1 cellular context compared by ENCODE assay signal in the genomic region with DNA sequence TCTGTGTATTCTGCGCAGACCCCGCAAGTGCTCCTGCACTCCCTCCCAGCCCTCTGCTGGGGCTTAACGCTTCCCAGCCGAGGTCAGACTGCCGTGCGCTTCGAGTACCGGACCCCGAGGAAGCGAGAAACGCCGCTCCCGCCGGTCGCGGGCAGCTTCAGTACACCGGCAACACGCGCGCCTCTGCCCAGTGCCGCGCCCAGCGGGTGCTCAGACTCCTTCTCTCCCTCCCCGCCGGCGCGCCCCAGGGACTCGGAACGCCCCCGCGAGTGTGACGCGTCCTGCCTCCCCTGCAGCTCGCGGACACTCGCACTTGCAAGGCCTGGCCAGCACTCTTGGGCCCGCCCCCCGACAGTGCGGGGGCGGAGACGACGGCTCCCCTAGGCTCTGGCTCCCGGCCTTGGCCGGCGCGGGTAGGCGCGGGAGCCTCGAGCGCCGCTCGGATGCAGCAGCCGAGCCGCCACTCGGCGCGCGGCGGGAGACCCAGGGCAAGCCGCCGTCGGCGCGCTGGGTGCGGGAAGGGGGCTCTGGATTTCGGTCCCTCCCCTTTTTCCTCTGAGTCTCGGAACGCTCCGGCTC.
TF ChIP-seq lines count a peak whose summit lies in the region.

PTGER2 (plus strand) TSS at position 410 of the 579 bp plus-strand sequence. CDS start 237 bp downstream, outside the sequence.

TF ChIP-seq in HEK293, 187 proteins besides CTCF, POLR2A, EP300 and RAD21 (continued from another document and continues in another):
- TF ChIP-seq REST (tag by site-specific recombination; IDR thresholded peaks at IDR 0.05), result no peak
- TF ChIP-seq ZNF548 (tag by site-specific recombination; IDR thresholded peaks at IDR 0.05), result no peak
- TF ChIP-seq ZNF571 (tag by site-specific recombination; IDR thresholded peaks at IDR 0.05), result no peak
- peak; percentile 97 for TF ChIP-seq ZBTB26 (tag by site-specific recombination; optimal IDR thresholded peaks at IDR 0.05)
- TF ChIP-seq, protein P1, sequence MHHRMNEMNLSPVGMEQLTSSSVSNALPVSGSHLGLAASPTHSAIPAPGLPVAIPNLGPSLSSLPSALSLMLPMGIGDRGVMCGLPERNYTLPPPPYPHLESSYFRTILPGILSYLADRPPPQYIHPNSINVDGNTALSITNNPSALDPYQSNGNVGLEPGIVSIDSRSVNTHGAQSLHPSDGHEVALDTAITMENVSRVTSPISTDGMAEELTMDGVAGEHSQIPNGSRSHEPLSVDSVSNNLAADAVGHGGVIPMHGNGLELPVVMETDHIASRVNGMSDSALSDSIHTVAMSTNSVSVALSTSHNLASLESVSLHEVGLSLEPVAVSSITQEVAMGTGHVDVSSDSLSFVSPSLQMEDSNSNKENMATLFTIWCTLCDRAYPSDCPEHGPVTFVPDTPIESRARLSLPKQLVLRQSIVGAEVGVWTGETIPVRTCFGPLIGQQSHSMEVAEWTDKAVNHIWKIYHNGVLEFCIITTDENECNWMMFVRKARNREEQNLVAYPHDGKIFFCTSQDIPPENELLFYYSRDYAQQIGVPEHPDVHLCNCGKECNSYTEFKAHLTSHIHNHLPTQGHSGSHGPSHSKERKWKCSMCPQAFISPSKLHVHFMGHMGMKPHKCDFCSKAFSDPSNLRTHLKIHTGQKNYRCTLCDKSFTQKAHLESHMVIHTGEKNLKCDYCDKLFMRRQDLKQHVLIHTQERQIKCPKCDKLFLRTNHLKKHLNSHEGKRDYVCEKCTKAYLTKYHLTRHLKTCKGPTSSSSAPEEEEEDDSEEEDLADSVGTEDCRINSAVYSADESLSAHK (tag by site-specific recombination; IDR thresholded peaks at IDR 0.05), result no peak
- TF ChIP-seq, protein P2, sequence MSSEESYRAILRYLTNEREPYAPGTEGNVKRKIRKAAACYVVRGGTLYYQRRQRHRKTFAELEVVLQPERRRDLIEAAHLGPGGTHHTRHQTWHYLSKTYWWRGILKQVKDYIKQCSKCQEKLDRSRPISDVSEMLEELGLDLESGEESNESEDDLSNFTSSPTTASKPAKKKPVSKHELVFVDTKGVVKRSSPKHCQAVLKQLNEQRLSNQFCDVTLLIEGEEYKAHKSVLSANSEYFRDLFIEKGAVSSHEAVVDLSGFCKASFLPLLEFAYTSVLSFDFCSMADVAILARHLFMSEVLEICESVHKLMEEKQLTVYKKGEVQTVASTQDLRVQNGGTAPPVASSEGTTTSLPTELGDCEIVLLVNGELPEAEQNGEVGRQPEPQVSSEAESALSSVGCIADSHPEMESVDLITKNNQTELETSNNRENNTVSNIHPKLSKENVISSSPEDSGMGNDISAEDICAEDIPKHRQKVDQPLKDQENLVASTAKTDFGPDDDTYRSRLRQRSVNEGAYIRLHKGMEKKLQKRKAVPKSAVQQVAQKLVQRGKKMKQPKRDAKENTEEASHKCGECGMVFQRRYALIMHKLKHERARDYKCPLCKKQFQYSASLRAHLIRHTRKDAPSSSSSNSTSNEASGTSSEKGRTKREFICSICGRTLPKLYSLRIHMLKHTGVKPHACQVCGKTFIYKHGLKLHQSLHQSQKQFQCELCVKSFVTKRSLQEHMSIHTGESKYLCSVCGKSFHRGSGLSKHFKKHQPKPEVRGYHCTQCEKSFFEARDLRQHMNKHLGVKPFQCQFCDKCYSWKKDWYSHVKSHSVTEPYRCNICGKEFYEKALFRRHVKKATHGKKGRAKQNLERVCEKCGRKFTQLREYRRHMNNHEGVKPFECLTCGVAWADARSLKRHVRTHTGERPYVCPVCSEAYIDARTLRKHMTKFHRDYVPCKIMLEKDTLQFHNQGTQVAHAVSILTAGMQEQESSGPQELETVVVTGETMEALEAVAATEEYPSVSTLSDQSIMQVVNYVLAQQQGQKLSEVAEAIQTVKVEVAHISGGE (tag by site-specific recombination; conservative IDR thresholded peaks at IDR 0.05; ENCODE audit: low read depth), result no peak
- no peak for TF ChIP-seq ZNF433 (tag by site-specific recombination; IDR thresholded peaks at IDR 0.05; ENCODE audit: low read depth)
- TF ChIP-seq ZNF48 (tag by site-specific recombination; IDR thresholded peaks at IDR 0.05), result no peak
- peak; percentile 53; the same call in 1 of the 2 replicates for TF ChIP-seq ZNF2 (tag by site-specific recombination; IDR thresholded peaks at IDR 0.05)
- TF ChIP-seq ZNF645 (tag by site-specific recombination; IDR thresholded peaks at IDR 0.05), result no peak
- TF ChIP-seq PRDM1 (tag by site-specific recombination; IDR thresholded peaks at IDR 0.05), result no peak
- TF ChIP-seq ZBTB17 (tag by site-specific recombination; IDR thresholded peaks at IDR 0.05), result peak; percentile 78
- TF ChIP-seq ZNF518A (tag by site-specific recombination; conservative IDR thresholded peaks at IDR 0.05; ENCODE audit: low read depth), result no peak
- TF ChIP-seq ZNF664 (tag by site-specific recombination; IDR thresholded peaks at IDR 0.05), result no peak
- no peak for TF ChIP-seq ZNF10 (tag by site-specific recombination; IDR thresholded peaks at IDR 0.05)
- 0 out of 2 replicates have a peak, but pooled peaks have one; percentile 44 for TF ChIP-seq KLF16 (tag by site-specific recombination; IDR thresholded peaks at IDR 0.05)
- no peak for TF ChIP-seq ZNF660 (tag by site-specific recombination; IDR thresholded peaks at IDR 0.05)
- TF ChIP-seq ZEB2 (tag by site-specific recombination; IDR thresholded peaks at IDR 0.05), result peak; percentile 66; the same call in 1 of the 2 replicates
- TF ChIP-seq ZNF23 (tag by site-specific recombination; IDR thresholded peaks at IDR 0.05; ENCODE audit: borderline replicate concordance), result no peak
- peak; percentile 30; the same call in 1 of the 2 replicates for TF ChIP-seq ZNF600 (tag by site-specific recombination; IDR thresholded peaks at IDR 0.05)
- TF ChIP-seq ZBTB48 (tag by site-specific recombination; IDR thresholded peaks at IDR 0.05), result no peak
- TF ChIP-seq ZBTB8A (tag by site-specific recombination; IDR thresholded peaks at IDR 0.05), result 0 out of 2 replicates have a peak, but pooled peaks have one; percentile 20
- no peak for TF ChIP-seq ZNF596 (tag by site-specific recombination; IDR thresholded peaks at IDR 0.05)
- TF ChIP-seq GLIS1 (tag by site-specific recombination; IDR thresholded peaks at IDR 0.05), result peak; percentile 93
- peak; percentile 60 for TF ChIP-seq KLF1 (tag by site-specific recombination; IDR thresholded peaks at IDR 0.05)
- no peak for TF ChIP-seq ZNF473 (tag by site-specific recombination; IDR thresholded peaks at IDR 0.05)
- TF ChIP-seq ZFP3 (tag by site-specific recombination; IDR thresholded peaks at IDR 0.05; ENCODE audit: low read depth), result no peak
- no peak for TF ChIP-seq ZNF37A (tag by site-specific recombination; IDR thresholded peaks at IDR 0.05)
- no peak for TF ChIP-seq ZNF76 (tag by site-specific recombination; IDR thresholded peaks at IDR 0.05; ENCODE audit: borderline replicate concordance, low read depth)
- peak; percentile 68; the same call in 1 of the 2 replicates for TF ChIP-seq ZSCAN30 (tag by site-specific recombination; IDR thresholded peaks at IDR 0.05)
- no peak for TF ChIP-seq REPIN1 (tag by site-specific recombination; IDR thresholded peaks at IDR 0.05; ENCODE audit: low read depth)
- peak; percentile 79 for TF ChIP-seq KLF9 (tag by site-specific recombination; IDR thresholded peaks at IDR 0.05; ENCODE audit: low read depth)
- TF ChIP-seq MEIS1 (CRISPR knock-in tag; IDR thresholded peaks at IDR 0.05; ENCODE audit: borderline replicate concordance), result no peak
- TF ChIP-seq ZNF837 (tag by site-specific recombination; IDR thresholded peaks at IDR 0.05), result no peak
- 0 out of 2 replicates have a peak, but pooled peaks have one; percentile 16 for TF ChIP-seq ZNF341 (tag by site-specific recombination; IDR thresholded peaks at IDR 0.05; ENCODE audit: low read depth)
